1 cellular context compared by ENCODE assay signal in genomic region chr2:159677654-159678053, GRCh38.
TF ChIP-seq lines count a peak whose summit lies in the region.

No MANE protein-coding gene starts in this region.

TF ChIP-seq in H1, 55 proteins besides CTCF, POLR2A, EP300 and RAD21 (continued from another document):
- TF ChIP-seq GABPA (IDR thresholded peaks at IDR 0.05; ENCODE audit: borderline replicate concordance, insufficient read depth, low read length) (no peak), ATF2 (IDR thresholded peaks at IDR 0.05; ENCODE audit: low read length) (no peak), CHD2 (IDR thresholded peaks at IDR 0.05; ENCODE audit: low read length) (no peak), ASH2L (IDR thresholded peaks at IDR 0.05; ENCODE audit: low read length) (no peak), YY1 (IDR thresholded peaks at IDR 0.05; ENCODE audit: low read depth, low read length) (no peak)
- TF ChIP-seq, protein P1, sequence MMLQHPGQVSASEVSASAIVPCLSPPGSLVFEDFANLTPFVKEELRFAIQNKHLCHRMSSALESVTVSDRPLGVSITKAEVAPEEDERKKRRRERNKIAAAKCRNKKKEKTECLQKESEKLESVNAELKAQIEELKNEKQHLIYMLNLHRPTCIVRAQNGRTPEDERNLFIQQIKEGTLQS (IDR thresholded peaks at IDR 0.05; ENCODE audit: insufficient read depth, low read depth, low read length) = no peak
